Comparison of ENCODE assay signal across 8 cellular contexts in genomic region chr12:55925870-55926737, GRCh38. TPM values are rescaled to one million over a fixed set of nuclear protein-coding genes. Genes with fewer than 3 reads are reported as not detected.
A peak's percentile ranks its signal among the peaks of the same experiment; 100 is the strongest.
DNase-seq lines count a peak whose midpoint lies in the region; ATAC-seq and TF ChIP-seq lines count a peak whose summit lies in the region.

No MANE protein-coding gene starts in this region.

- no peaks in the 10 kb centered on the region for H3K36me3 ChIP-seq in CD4-positive, alpha-beta memory T cell (ENCODE audit: insufficient read depth, low read length)
- peaks cover 0 to 3% of the 10 kb centered on the region in 2 donors for H3K36me3 ChIP-seq in lung (ENCODE audit: control insufficient read depth in 2 of 2, insufficient read depth in 2 of 2, low read length in 2 of 2)
- peaks cover 0 to 2% of the 10 kb centered on the region in 2 donors for H3K36me3 ChIP-seq in aorta (ENCODE audit: control insufficient read depth in 1 of 2, insufficient read depth in 2 of 2, low read length in 1 of 2)

- H3K27ac Mint-ChIP-seq in CD4-positive, alpha-beta memory T cell, result peak overlapping the region; percentile 92 to 99 (median 96)

- H3K9me3 ChIP-seq in CD4-positive, alpha-beta memory T cell (ENCODE audit: control insufficient read depth in 1 of 2, low read length in 2 of 2), result no peaks in the 10 kb centered on the region
- H3K9me3 ChIP-seq in lung (ENCODE audit: control insufficient read depth in 2 of 2, insufficient read depth in 1 of 2, low read length in 1 of 2) (no peaks in the 10 kb centered on the region), aorta (ENCODE audit: control insufficient read depth, low read length) (no peaks in the 10 kb centered on the region)

- peak overlapping the region; percentile 97 to 100 (median 99) for H3K4me3 Mint-ChIP-seq in CD4-positive, alpha-beta memory T cell

- peak; percentile 1 for ATAC-seq in HG03460 (IDR thresholded peaks at IDR 0.05; ENCODE audit: unreplicated experiment)
- ATAC-seq in lung (ENCODE audit: insufficient read depth, low FRiP score), result no peak
- ATAC-seq in aorta (ENCODE audit: low FRiP score), result no peak
- ATAC-seq in GM21423 (IDR thresholded peaks at IDR 0.05; ENCODE audit: unreplicated experiment), result no peak

- POLR2A ChIA-PET in CD4-positive, alpha-beta memory T cell (lab: Charles Lee; ENCODE audit: partially characterized antibody), result interaction anchor here (0.7 to 47.8 kb wide), 18 partner anchors 0 to 538 kb away, joined by 3 to 1214 read pairs (median 6); partner anchors contain the start of genes BLOC1S1, DGKA, DNAJC14 and GDF11

- peaks cover 12 to 43% of the 10 kb centered on the region in 2 donors for H3K36me3 Mint-ChIP-seq in CD4-positive, alpha-beta memory T cell

- peaks cover 39 to 82% (median 54%) of the 10 kb centered on the region in 4 donors for H3K4me1 Mint-ChIP-seq in CD4-positive, alpha-beta memory T cell

- H3K4me1 ChIP-seq in CD4-positive, alpha-beta memory T cell (ENCODE audit: insufficient read depth, low read length), result peaks cover 59% of the 10 kb centered on the region
- H3K4me1 ChIP-seq in lung (ENCODE audit: control insufficient read depth in 2 of 2, insufficient read depth in 2 of 2, low read length in 2 of 2), result no peaks in the 10 kb centered on the region
- peaks cover 0 to 3% of the 10 kb centered on the region in 2 donors for H3K4me1 ChIP-seq in aorta (ENCODE audit: control insufficient read depth in 1 of 2, insufficient read depth in 2 of 2, low read length in 2 of 2)

- H3K27ac ChIP-seq in CD4-positive, alpha-beta memory T cell (ENCODE audit: low read depth, low read length), result peak overlapping the region; percentile 88
- H3K27ac ChIP-seq in lung (ENCODE audit: low read depth in 1 of 2, low read length in 1 of 2) (peak overlapping the region; percentile 81 to 96), aorta (ENCODE audit: low read depth in 1 of 2, low read length in 2 of 2) (peak overlapping the region; percentile 22 to 48)

- intact Hi-C loops in CD4-positive, alpha-beta memory T cell (cut with micrococcal nuclease), result loop anchor here (1.0 to 5.0 kb wide), 5 partner anchors 14 to 191 kb away; partner anchors contain the start of genes PA2G4, RPL41, SARNP and ZC3H10
- intact Hi-C loops in aorta (cut with DNase I), result loop anchor here (2.0 to 5.0 kb wide), 3 partner anchors 79 to 99 kb away; partner anchors contain the start of gene DNAJC14 (in 1 of the 2)

- WGBS in lung, 2 donors, result 11 to 20% methylated on average over 10 of the region's 10 CpGs
- WGBS in aorta, 2 donors, result 10% methylated on average over 10 of the region's 10 CpGs

- no peaks in the 10 kb centered on the region for H3K27me3 Mint-ChIP-seq in CD4-positive, alpha-beta memory T cell

- peak in 1 of 5 donors; percentile 13 for DNase-seq in CD4-positive, alpha-beta memory T cell
- DNase-seq in astrocyte of the hippocampus (ENCODE audit: low read depth, low spot score) (peak; percentile 16), lung (ENCODE audit: low spot score) (no peak), aorta (no peak), GM13977 (ENCODE audit: low spot score) (no peak), globus pallidus (ENCODE audit: low spot score) (no peak)

- CTCF ChIA-PET in CD4-positive, alpha-beta memory T cell (lab: Charles Lee; ENCODE audit: partially characterized antibody), result interaction anchor here (0.8 to 5.4 kb wide), 22 partner anchors 10 to 187 kb away, joined by 3 to 107 read pairs (median 5); partner anchors contain the start of genes DNAJC14, GDF11, ORMDL2 and RAB5B

- no peaks in the 10 kb centered on the region for H3K27me3 ChIP-seq in CD4-positive, alpha-beta memory T cell (ENCODE audit: insufficient read depth, low read length)
- H3K27me3 ChIP-seq in lung (ENCODE audit: control insufficient read depth, insufficient read depth), result no peaks in the 10 kb centered on the region
- H3K27me3 ChIP-seq in aorta (ENCODE audit: control insufficient read depth in 1 of 2, insufficient read depth in 2 of 2, low read length in 1 of 2), result no peaks in the 10 kb centered on the region

- peaks cover 0 to 4% (median 0%) of the 10 kb centered on the region in 8 donors for H3K9me3 Mint-ChIP-seq in CD4-positive, alpha-beta memory T cell

- TF ChIP-seq CTCF in lung (IDR thresholded peaks at IDR 0.05; ENCODE audit: control extremely low read depth, extremely low read depth), result no peak
- no peak for TF ChIP-seq CTCF in GM13977 (IDR thresholded peaks at IDR 0.05; ENCODE audit: extremely low read depth, insufficient read depth, missing control alignments)

- H3K4me3 ChIP-seq in CD4-positive, alpha-beta memory T cell (ENCODE audit: low read length in 2 of 2), result peak overlapping the region; percentile 95 to 100
- H3K4me3 ChIP-seq in lung (peak overlapping the region; percentile 88), aorta (ENCODE audit: low read length in 2 of 2) (peak overlapping the region; percentile 67 to 92)

- in situ Hi-C loops in GM13977 (cut with MboI; ENCODE audit: low pct_unique_long_range_greater_than_20kb, low sequenced_read_pairs, unreplicated experiment), result no loop called here

RNA-seq across cellular contexts. Expression of gene PYM1, which starts 1.6 kb away (rescaled TPM):
- 10 to 100 TPM; 35.7 to 39.3 TPM for total RNA-seq in CD4-positive, alpha-beta memory T cell
- polyA plus RNA-seq in CD4-positive, alpha-beta memory T cell, result 10 to 100 TPM; 75.1 to 86.9 TPM
- total RNA-seq in lung (10 to 100 TPM; 32.0 to 32.3 TPM), aorta (10 to 100 TPM; 21.9 to 23.5 TPM)
- polyA plus RNA-seq in lung (10 to 100 TPM; 37.7 to 44.9 TPM), aorta (10 to 100 TPM; 28.9 to 40.2 TPM)

RNA-seq across cellular contexts. Expression of gene DGKA, which starts 4.9 kb away (rescaled TPM):
- 1,000 to 10,000 TPM; 1,301 to 1,410 TPM for total RNA-seq in CD4-positive, alpha-beta memory T cell
- polyA plus RNA-seq in CD4-positive, alpha-beta memory T cell, result 100 to 1,000 TPM; 195 to 493 TPM
- total RNA-seq in lung, result 10 to 100 TPM; 33.7 to 41.1 TPM
- polyA plus RNA-seq in lung, result 10 to 100 TPM; 19.3 to 28.0 TPM
- total RNA-seq in aorta, result 10 to 100 TPM; 74.1 to 86.5 TPM
- 10 to 100 TPM; 41.4 to 85.6 TPM for polyA plus RNA-seq in aorta

RNA-seq across cellular contexts. Expression of gene PMEL, which starts 39.7 kb away (rescaled TPM):
- total RNA-seq in CD4-positive, alpha-beta memory T cell, result not detected
- polyA plus RNA-seq in CD4-positive, alpha-beta memory T cell, result not detected
- total RNA-seq in lung (1 to 10 TPM in 1 of 2 donors, under 1 TPM in 1; 0.43 to 1.7 TPM), aorta (1 to 10 TPM in 1 of 2 donors, under 1 TPM in 1; 0.93 to 2.0 TPM)
- polyA plus RNA-seq in lung (1 to 10 TPM; 1.0 to 1.1 TPM), aorta (1 to 10 TPM in 1 of 2 donors, under 1 TPM in 1; 0.64 to 2.9 TPM)

RNA-seq across cellular contexts. Expression of gene CDK2, which starts 40.5 kb away (rescaled TPM):
- 10 to 100 TPM; 17.5 to 21.5 TPM for total RNA-seq in CD4-positive, alpha-beta memory T cell
- polyA plus RNA-seq in CD4-positive, alpha-beta memory T cell, result 1 to 10 TPM; 4.7 to 5.7 TPM
- total RNA-seq in lung (10 to 100 TPM; 27.4 to 28.0 TPM), aorta (10 to 100 TPM; 29.8 to 35.5 TPM)
- polyA plus RNA-seq in lung (10 to 100 TPM; 13.0 to 25.5 TPM), aorta (10 to 100 TPM; 27.9 to 36.5 TPM)

RNA-seq across cellular contexts. Expression of gene RAB5B, which starts 47.8 kb away (rescaled TPM):
- total RNA-seq in CD4-positive, alpha-beta memory T cell, result 100 to 1,000 TPM; 106 to 112 TPM
- 10 to 100 TPM; 67.5 to 80.8 TPM for polyA plus RNA-seq in CD4-positive, alpha-beta memory T cell
- total RNA-seq in lung (100 to 1,000 TPM; 113 to 118 TPM), aorta (100 to 1,000 TPM; 115 to 126 TPM)
- polyA plus RNA-seq in lung (10 to 100 TPM; 64.5 to 70.0 TPM), aorta (10 to 100 TPM; 58.4 to 86.2 TPM)

Comparison
In these comparisons a context has a peak if more than half of its experiments do, and no peak if none do; other contexts are left out.
1. H3K27ac ChIP-seq: peak in every context shown above with its lines; median percentile 88 in lung; 88 in CD4-positive, alpha-beta memory T cell; 35 in aorta.
2. RNA of gene DGKA, which starts 4.9 kb away (total RNA-seq): 1,301 to 1,410 TPM in CD4-positive, alpha-beta memory T cell; 74.1 to 86.5 TPM in aorta and 33.7 to 41.1 TPM in lung; every median in the first group is over 10 times any median in the second.
3. Peak in every context shown above with its lines, with median percentiles within 50 percentile points of each other: H3K4me3 ChIP-seq.